ENCODE assay signal across 1 cellular context in genomic region chr1:20964540-20965484, GRCh38.
TF ChIP-seq lines count a peak whose summit lies in the region.

No MANE protein-coding gene starts in this region.

TF ChIP-seq in HEK293, 187 proteins besides CTCF, POLR2A, EP300 and RAD21 (continued from another document):
- TF ChIP-seq ZNF423 (tag by site-specific recombination; IDR thresholded peaks at IDR 0.05) (no peak), ZNF18 (tag by site-specific recombination; IDR thresholded peaks at IDR 0.05) (no peak), ZNF747 (tag by site-specific recombination; IDR thresholded peaks at IDR 0.05) (no peak), ZNF362 (tag by site-specific recombination; IDR thresholded peaks at IDR 0.05) (0 out of 2 replicates have a peak, but pooled peaks have one; percentile 20)
